Comparison of ENCODE assay signal across 16 cellular contexts in the genomic region with DNA sequence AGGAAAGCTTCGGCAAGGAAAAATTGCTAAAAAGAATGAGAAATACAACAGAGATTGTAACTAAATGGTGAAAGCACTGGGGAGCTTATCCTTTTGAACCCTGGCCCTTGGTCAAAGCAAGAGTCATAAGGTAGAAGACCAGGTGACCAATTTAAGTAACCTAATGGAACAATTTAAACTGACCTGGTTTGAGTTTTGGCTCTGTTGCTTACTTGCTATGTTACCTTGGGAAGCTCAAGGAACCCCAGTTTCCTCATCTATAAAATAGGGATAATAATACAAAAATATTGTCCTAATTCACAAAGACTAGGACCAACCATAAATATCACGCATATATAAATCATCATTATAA. TPM values are rescaled to one million over a fixed set of nuclear protein-coding genes. Genes with fewer than 3 reads are reported as not detected.
DNase-seq lines count a peak whose midpoint lies in the region; ATAC-seq and TF ChIP-seq lines count a peak whose summit lies in the region.
"Had no signal": no experiment of that assay in that cellular context is flagged by ENCODE, and none has a peak within 500 bp of the region (broad histone marks: within the 10 kb centered on the region; RNA-seq: fewer than 3 reads in every experiment).

No MANE protein-coding gene starts in this region.

- no peak for DNase-seq in activated T-cell treated with anti-CD3 and anti-CD28 coated beads, Interleukin-2, amount 50 U/mL, for 24 hours
- DNase-seq in activated T-cell treated with anti-CD3 and anti-CD28 coated beads, Interleukin-2, amount 50 U/mL, for 48 hours, result no peak
- DNase-seq in hepatocyte (ENCODE audit: low spot score) (no peak), type B pancreatic cell (ENCODE audit: extremely low spot score, unreplicated experiment) (no peak), kidney glomerular epithelial cell (lab: John Stamatoyannopoulos, UW) (no peak)
- DNase-seq: 8988T; ACHN; CD4-positive, CD25-positive, alpha-beta regulatory T cell; DMS79 treated with DMSO at 0.1 percent for 48 hours; EL; H7 had no signal

- H3K9ac ChIP-seq in mucosa of rectum (ENCODE audit: low read depth in 1 of 2, low read length in 2 of 2), result peak overlapping the region; percentile 62 to 68
- H3K9ac ChIP-seq: BLaER1 treated with 17β-estradiol and CSF1 and Interleukin-3, amounts not matched to agents 10 nM and 100 nM had no signal

- peak overlapping the region; percentile 9 for H3K27ac Mint-ChIP-seq in activated T-cell treated with anti-CD3 and anti-CD28 coated beads, Interleukin-2, amount 50 U/mL, for 24 hours
- peak overlapping the region; percentile 75 for H3K27ac Mint-ChIP-seq in type B pancreatic cell
- H3K27ac Mint-ChIP-seq: CD4-positive, CD25-positive, alpha-beta regulatory T cell; GM23338 had no signal

- H3K4me2 ChIP-seq in hepatocyte, result peak overlapping the region; percentile 25
- H3K4me2 ChIP-seq: BLaER1 treated with 17β-estradiol and CSF1 and Interleukin-3, amounts not matched to agents 10 nM and 100 nM; GM23338 had no signal

- no peak overlapping the region for H3K4me3 Mint-ChIP-seq in activated T-cell treated with anti-CD3 and anti-CD28 coated beads, Interleukin-2, amount 50 U/mL, for 24 hours
- no peak overlapping the region for H3K4me3 Mint-ChIP-seq in type B pancreatic cell
- H3K4me3 Mint-ChIP-seq: CD4-positive, CD25-positive, alpha-beta regulatory T cell; GM23338 had no signal

- peaks cover 26% of the 10 kb centered on the region for H3K79me2 ChIP-seq in hepatocyte

- TF ChIP-seq CTCF in hepatocyte (IDR thresholded peaks at IDR 0.05; ENCODE audit: poor library complexity) (no peak), type B pancreatic cell (conservative IDR thresholded peaks at IDR 0.05) (no peak)

- no peak overlapping the region for H2AFZ ChIP-seq in hepatocyte
- H2AFZ ChIP-seq: GM23338 had no signal

- H3K9me3 Mint-ChIP-seq in activated T-cell treated with anti-CD3 and anti-CD28 coated beads, Interleukin-2, amount 50 U/mL, for 24 hours, result no peaks in the 10 kb centered on the region
- no peaks in the 10 kb centered on the region for H3K9me3 Mint-ChIP-seq in type B pancreatic cell
- H3K9me3 Mint-ChIP-seq: GM23338 had no signal

- WGBS in hepatocyte (ENCODE audit: low lambda C conversion rate, missing lambda C conversion rate), result 89% methylated on average over 2 of the region's 2 CpGs

- H4K20me1 ChIP-seq in hepatocyte (ENCODE audit: insufficient read depth, poor library complexity, severe bottlenecking), result no peaks in the 10 kb centered on the region

- H3K4me3 ChIP-seq in hepatocyte, result no peak overlapping the region
- H3K4me3 ChIP-seq in mucosa of rectum (ENCODE audit: low read length in 2 of 2), result peak overlapping the region; percentile 52 to 70
- H3K4me3 ChIP-seq: BLaER1 treated with 17β-estradiol and CSF1 and Interleukin-3, amounts not matched to agents 10 nM and 100 nM; GM23338 had no signal

- no peaks in the 10 kb centered on the region for H3K9me2 ChIP-seq in hepatocyte (replicated peaks; ENCODE audit: insufficient read depth)

- H3K27me3 Mint-ChIP-seq in activated T-cell treated with anti-CD3 and anti-CD28 coated beads, Interleukin-2, amount 50 U/mL, for 24 hours, result no peaks in the 10 kb centered on the region
- H3K27me3 Mint-ChIP-seq in type B pancreatic cell, result no peaks in the 10 kb centered on the region
- H3K27me3 Mint-ChIP-seq: CD4-positive, CD25-positive, alpha-beta regulatory T cell had no signal

- H3K27ac ChIP-seq in hepatocyte, result peak overlapping the region; percentile 70
- peak overlapping the region; percentile 82 to 88 for H3K27ac ChIP-seq in mucosa of rectum (ENCODE audit: low read depth in 2 of 2, low read length in 2 of 2)
- H3K27ac ChIP-seq: BLaER1 treated with 17β-estradiol and CSF1 and Interleukin-3, amounts not matched to agents 10 nM and 100 nM had no signal

- no peaks in the 10 kb centered on the region for H3K27me3 ChIP-seq in hepatocyte
- H3K27me3 ChIP-seq in mucosa of rectum (ENCODE audit: control insufficient read depth in 2 of 2, insufficient read depth in 2 of 2, low read length in 2 of 2), result no peaks in the 10 kb centered on the region
- H3K27me3 ChIP-seq: BLaER1 treated with 17β-estradiol and CSF1 and Interleukin-3, amounts not matched to agents 10 nM and 100 nM had no signal

- peaks cover 39% of the 10 kb centered on the region for H3K4me1 ChIP-seq in hepatocyte (ENCODE audit: insufficient read depth)
- H3K4me1 ChIP-seq in mucosa of rectum (ENCODE audit: control insufficient read depth in 2 of 2, insufficient read depth in 2 of 2, low read length in 2 of 2), result peaks cover 52 to 84% of the 10 kb centered on the region in 2 donors

- no peaks in the 10 kb centered on the region for H3K36me3 ChIP-seq in hepatocyte (replicated peaks; ENCODE audit: insufficient read depth, low read depth)
- no peaks in the 10 kb centered on the region for H3K36me3 ChIP-seq in mucosa of rectum (ENCODE audit: control insufficient read depth in 2 of 2, insufficient read depth in 2 of 2, low read length in 2 of 2)
- H3K36me3 ChIP-seq: BLaER1 treated with 17β-estradiol and CSF1 and Interleukin-3, amounts not matched to agents 10 nM and 100 nM had no signal

- H3K4me1 Mint-ChIP-seq in activated T-cell treated with anti-CD3 and anti-CD28 coated beads, Interleukin-2, amount 50 U/mL, for 24 hours (ENCODE audit: low read depth), result peaks cover 31% of the 10 kb centered on the region
- H3K4me1 Mint-ChIP-seq in type B pancreatic cell (ENCODE audit: unreplicated experiment), result peaks cover 23% of the 10 kb centered on the region

- ATAC-seq in HG02973 (IDR thresholded peaks at IDR 0.05; ENCODE audit: unreplicated experiment), result no peak
- no peak for ATAC-seq in GM18511 (IDR thresholded peaks at IDR 0.05; ENCODE audit: unreplicated experiment)
- ATAC-seq: GM23338 had no signal

- H3K9me3 ChIP-seq in hepatocyte (ENCODE audit: low read depth) (no peaks in the 10 kb centered on the region), mucosa of rectum (ENCODE audit: control insufficient read depth in 2 of 2, low read length in 2 of 2) (no peaks in the 10 kb centered on the region)
- H3K9me3 ChIP-seq: BLaER1 treated with 17β-estradiol and CSF1 and Interleukin-3, amounts not matched to agents 10 nM and 100 nM had no signal

- peaks cover 8% of the 10 kb centered on the region for H3K36me3 Mint-ChIP-seq in activated T-cell treated with anti-CD3 and anti-CD28 coated beads, Interleukin-2, amount 50 U/mL, for 24 hours (ENCODE audit: low read depth)
- no peaks in the 10 kb centered on the region for H3K36me3 Mint-ChIP-seq in type B pancreatic cell

RNA-seq across cellular contexts. Expression of a gene that starts 48.6 kb away (rescaled TPM):
- total RNA-seq in hepatocyte (27.8 and 28.2 TPM in 2 replicates), type B pancreatic cell (ENCODE audit: low replicate concordance) (17.9 and 19.6 TPM in 2 replicates)
- 18.1 and 18.2 TPM in 2 replicates for polyA plus RNA-seq in hepatocyte

RNA-seq across cellular contexts. Expression of a gene that starts 51.3 kb away (rescaled TPM):
- 23.0 and 23.1 TPM in 2 replicates for total RNA-seq in hepatocyte
- polyA plus RNA-seq in hepatocyte, result 27.7 and 36.3 TPM in 2 replicates
- 10.8 and 13.8 TPM in 2 replicates for total RNA-seq in type B pancreatic cell (ENCODE audit: low replicate concordance)
- total RNA-seq: CD4-positive, CD25-positive, alpha-beta regulatory T cell; GM23338 had no signal
- polyA plus RNA-seq: CD4-positive, CD25-positive, alpha-beta regulatory T cell; GM23338 had no signal

RNA-seq across cellular contexts. Expression of a gene that starts 57.8 kb away (rescaled TPM):
- 1.4 and 1.5 TPM in 2 replicates for total RNA-seq in hepatocyte
- 0.80 and 1.1 TPM in 2 replicates for polyA plus RNA-seq in hepatocyte
- total RNA-seq in type B pancreatic cell (ENCODE audit: low replicate concordance), result 5.5 and 6.1 TPM in 2 replicates
- total RNA-seq: H7 had no signal
- polyA plus RNA-seq: CD4-positive, CD25-positive, alpha-beta regulatory T cell had no signal
